ENCODE assay signal across 1 cellular context in the genomic region with DNA sequence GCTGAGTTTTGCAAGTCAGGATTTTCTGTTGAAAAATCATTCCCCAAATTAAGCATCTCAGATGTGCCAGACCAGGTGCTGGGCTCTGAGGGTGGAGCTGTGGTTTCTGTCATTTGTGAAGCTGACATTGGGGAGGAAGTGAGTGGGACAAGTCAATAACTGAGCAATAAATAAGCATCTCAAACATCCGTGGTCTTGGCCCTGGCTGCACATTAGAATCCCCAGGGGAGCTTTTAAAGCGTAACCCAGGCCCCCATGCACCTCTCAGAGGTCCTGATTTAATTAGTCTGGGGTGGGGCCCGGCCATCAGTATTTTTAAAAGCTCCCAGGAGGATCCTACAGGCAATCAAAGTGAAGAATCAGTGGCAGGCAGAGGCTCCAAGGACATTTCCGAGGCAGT.
TF ChIP-seq lines count a peak whose summit lies in the region.

No MANE protein-coding gene starts in this region.

TF ChIP-seq in HEK293, 187 proteins besides CTCF, POLR2A, EP300 and RAD21 (continued from another document):
- peak; percentile 76 for TF ChIP-seq ZBTB20 (tag by site-specific recombination; IDR thresholded peaks at IDR 0.05)
- TF ChIP-seq, protein P1, sequence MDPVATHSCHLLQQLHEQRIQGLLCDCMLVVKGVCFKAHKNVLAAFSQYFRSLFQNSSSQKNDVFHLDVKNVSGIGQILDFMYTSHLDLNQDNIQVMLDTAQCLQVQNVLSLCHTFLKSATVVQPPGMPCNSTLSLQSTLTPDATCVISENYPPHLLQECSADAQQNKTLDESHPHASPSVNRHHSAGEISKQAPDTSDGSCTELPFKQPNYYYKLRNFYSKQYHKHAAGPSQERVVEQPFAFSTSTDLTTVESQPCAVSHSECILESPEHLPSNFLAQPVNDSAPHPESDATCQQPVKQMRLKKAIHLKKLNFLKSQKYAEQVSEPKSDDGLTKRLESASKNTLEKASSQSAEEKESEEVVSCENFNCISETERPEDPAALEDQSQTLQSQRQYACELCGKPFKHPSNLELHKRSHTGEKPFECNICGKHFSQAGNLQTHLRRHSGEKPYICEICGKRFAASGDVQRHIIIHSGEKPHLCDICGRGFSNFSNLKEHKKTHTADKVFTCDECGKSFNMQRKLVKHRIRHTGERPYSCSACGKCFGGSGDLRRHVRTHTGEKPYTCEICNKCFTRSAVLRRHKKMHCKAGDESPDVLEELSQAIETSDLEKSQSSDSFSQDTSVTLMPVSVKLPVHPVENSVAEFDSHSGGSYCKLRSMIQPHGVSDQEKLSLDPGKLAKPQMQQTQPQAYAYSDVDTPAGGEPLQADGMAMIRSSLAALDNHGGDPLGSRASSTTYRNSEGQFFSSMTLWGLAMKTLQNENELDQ (tag by site-specific recombination; IDR thresholded peaks at IDR 0.05; ENCODE audit: low read depth) = no peak
